21 cellular contexts compared by ENCODE assay signal in genomic region chr20:57612436-57612835, GRCh38. TPM values are rescaled to one million over a fixed set of nuclear protein-coding genes. Genes with fewer than 3 reads are reported as not detected.
"Had no signal": no experiment of that assay in that cellular context is flagged by ENCODE, and none has a peak within 500 bp of the region (broad histone marks: within the 10 kb centered on the region; RNA-seq: fewer than 3 reads in every experiment).

No MANE protein-coding gene starts in this region.

- H3K27ac Mint-ChIP-seq: activated CD4-positive, alpha-beta T cell treated with anti-CD3 and anti-CD28 coated beads, Interleukin-2, amount 10 ng/mL, durations not matched to agents 7 days and 5 days; activated naive CD4-positive, alpha-beta T cell treated with anti-CD3 and anti-CD28 coated beads, Interleukin-2, amount 50 U/mL, for 72 hours; activated T-helper 17 cell treated with anti-CD3 and anti-CD28 coated beads, Interleukin-2, amount 50 U/mL, for 72 hours; memory B cell; nephron; stimulated activated naive B cell treated with anti-CD40 and anti-IgM and Interleukin-4, amounts not matched to agents 10 μg/mL and 1 μg/mL and 100 μg/mL, for 72 hours had no signal

- H2AFZ ChIP-seq: parathyroid adenoma had no signal

- DNase-seq: activated CD4-positive, alpha-beta T cell treated with anti-CD3 and anti-CD28 coated beads, Interleukin-2, amount 10 ng/mL, durations not matched to agents 7 days and 5 days; brain microvascular endothelial cell; effector memory CD8-positive, alpha-beta T cell; left cardiac atrium; small intestine; stimulated activated CD4-positive, alpha-beta T cell treated with anti-CD3 and anti-CD28 coated beads, Interleukin-15, amount 100 ng/mL, for 24 hours; stimulated activated naive B cell treated with anti-CD40 and anti-IgM and Interleukin-4, amounts not matched to agents 10 μg/mL and 1 μg/mL and 100 μg/mL, for 72 hours had no signal

- H3K4me3 ChIP-seq: dorsolateral prefrontal cortex, esophagus muscularis mucosa, upper lobe of left lung had no signal

- H3K4me1 ChIP-seq: esophagus muscularis mucosa, parathyroid adenoma, upper lobe of left lung had no signal

- H3K4me3 Mint-ChIP-seq: activated CD4-positive, alpha-beta T cell treated with anti-CD3 and anti-CD28 coated beads, Interleukin-2, amount 10 ng/mL, durations not matched to agents 7 days and 5 days; activated T-helper 17 cell treated with anti-CD3 and anti-CD28 coated beads, Interleukin-2, amount 50 U/mL, for 72 hours; effector memory CD8-positive, alpha-beta T cell; memory B cell; nephron; stimulated activated naive B cell treated with anti-CD40 and anti-IgM and Interleukin-4, amounts not matched to agents 10 μg/mL and 1 μg/mL and 100 μg/mL, for 72 hours had no signal

- H3K79me2 ChIP-seq: parathyroid adenoma had no signal

- H3K27me3 ChIP-seq: upper lobe of left lung had no signal

- H3K27me3 Mint-ChIP-seq: activated CD4-positive, alpha-beta T cell treated with anti-CD3 and anti-CD28 coated beads, Interleukin-2, amount 10 ng/mL, durations not matched to agents 7 days and 5 days; activated T-helper 17 cell treated with anti-CD3 and anti-CD28 coated beads, Interleukin-2, amount 50 U/mL, for 72 hours; effector memory CD8-positive, alpha-beta T cell; memory B cell; stimulated activated naive B cell treated with anti-CD40 and anti-IgM and Interleukin-4, amounts not matched to agents 10 μg/mL and 1 μg/mL and 100 μg/mL, for 72 hours had no signal

- H3K27ac ChIP-seq: brain microvascular endothelial cell, dorsolateral prefrontal cortex, esophagus muscularis mucosa, neutrophil, parathyroid adenoma, upper lobe of left lung had no signal

- H3K9me3 ChIP-seq: esophagus muscularis mucosa, neutrophil, upper lobe of left lung had no signal

- H3K36me3 ChIP-seq: brain microvascular endothelial cell, esophagus muscularis mucosa, upper lobe of left lung had no signal

- H3K9me3 Mint-ChIP-seq: activated CD4-positive, alpha-beta T cell treated with anti-CD3 and anti-CD28 coated beads, Interleukin-2, amount 10 ng/mL, durations not matched to agents 7 days and 5 days; activated naive CD4-positive, alpha-beta T cell treated with anti-CD3 and anti-CD28 coated beads, Interleukin-2, amount 50 U/mL, for 72 hours; activated T-helper 17 cell treated with anti-CD3 and anti-CD28 coated beads, Interleukin-2, amount 50 U/mL, for 72 hours; effector memory CD8-positive, alpha-beta T cell; memory B cell; nephron; stimulated activated naive B cell treated with anti-CD40 and anti-IgM and Interleukin-4, amounts not matched to agents 10 μg/mL and 1 μg/mL and 100 μg/mL, for 72 hours had no signal

- ATAC-seq: activated naive CD4-positive, alpha-beta T cell treated with anti-CD3 and anti-CD28 coated beads, Interleukin-2, amount 50 U/mL, for 72 hours; activated T-helper 17 cell treated with anti-CD3 and anti-CD28 coated beads, Interleukin-2, amount 50 U/mL, for 72 hours; effector memory CD8-positive, alpha-beta T cell; SK-N-SH treated with all-trans-retinoic acid at 6 μM for 48 hours; stimulated activated naive B cell treated with anti-CD40 and anti-IgM and Interleukin-4, amounts not matched to agents 10 μg/mL and 1 μg/mL and 100 μg/mL, for 72 hours had no signal

RNA-seq across cellular contexts. Expression of gene ZBP1, which starts 7.8 kb away (rescaled TPM):
- total RNA-seq: frontal cortex had no signal

RNA-seq across cellular contexts. Expression of gene PCK1, which starts 51.5 kb away (rescaled TPM):
- total RNA-seq: activated CD4-positive, alpha-beta T cell treated with anti-CD3 and anti-CD28 coated beads, Interleukin-2, amount 10 ng/mL, durations not matched to agents 7 days and 5 days; activated naive CD4-positive, alpha-beta T cell treated with anti-CD3 and anti-CD28 coated beads, Interleukin-2, amount 50 U/mL, for 72 hours; activated T-helper 17 cell treated with anti-CD3 and anti-CD28 coated beads, Interleukin-2, amount 50 U/mL, for 72 hours; mononuclear cell; myocyte; T-helper 2 cell treated with Interferon-gamma antibody and Interleukin-4, amounts not matched to agents 100 ng/mL and 5 ng/mL, for 36 hours had no signal
